22 cellular contexts compared by ENCODE assay signal in genomic region chr7:137791947-137792346, GRCh38. TPM values are rescaled to one million over a fixed set of nuclear protein-coding genes. Genes with fewer than 3 reads are reported as not detected.
DNase-seq lines count a peak whose midpoint lies in the region; ATAC-seq and TF ChIP-seq lines count a peak whose summit lies in the region.
"Had no signal": no experiment of that assay in that cellular context is flagged by ENCODE, and none has a peak within 500 bp of the region (broad histone marks: within the 10 kb centered on the region; RNA-seq: fewer than 3 reads in every experiment).

No MANE protein-coding gene starts in this region.

- no peaks in the 10 kb centered on the region for H3F3A ChIP-seq in SK-N-SH (replicated peaks; ENCODE audit: insufficient read depth)

- no peaks in the 10 kb centered on the region for H4K20me1 ChIP-seq in SK-N-SH (ENCODE audit: insufficient read depth)
- H4K20me1 ChIP-seq: BLaER1 had no signal

- H3K4me3 ChIP-seq in SK-N-SH (ENCODE audit: low read depth in 2 of 2, low read length in 1 of 2), result no peak overlapping the region
- no peak overlapping the region for H3K4me3 ChIP-seq in endodermal cell (ENCODE audit: low read length)
- no peak overlapping the region for H3K4me3 ChIP-seq in thyroid gland (replicated peaks in 1 of 3)
- H3K4me3 ChIP-seq: BLaER1, PC-9, SK-N-MC had no signal

- H3K4me1 ChIP-seq in SK-N-SH (ENCODE audit: control insufficient read depth in 1 of 2, insufficient read depth in 2 of 2, low read depth in 1 of 2, low read length in 1 of 2), result no peaks in the 10 kb centered on the region
- no peaks in the 10 kb centered on the region for H3K4me1 ChIP-seq in endodermal cell (ENCODE audit: control insufficient read depth, insufficient read depth, low read length)
- H3K4me1 ChIP-seq in thyroid gland, result peaks cover 13 to 24% of the 10 kb centered on the region in 2 donors
- H3K4me1 ChIP-seq: BLaER1 had no signal

- no peak for ATAC-seq in SK-N-SH treated with all-trans-retinoic acid at 6 μM for 48 hours
- ATAC-seq: T-cell had no signal

- H3K9ac ChIP-seq in SK-N-SH, result no peak overlapping the region
- H3K9ac ChIP-seq in endodermal cell (ENCODE audit: extremely low read depth, low read length, poor library complexity, severe bottlenecking), result no peak overlapping the region
- H3K9ac ChIP-seq: BLaER1 had no signal

- H3K27ac ChIP-seq in SK-N-SH (ENCODE audit: low read depth in 2 of 2, low read length in 1 of 2) (no peak overlapping the region), endodermal cell (ENCODE audit: low read depth, low read length) (no peak overlapping the region), thyroid gland (peak overlapping the region in 2 of 3 donors; percentile 67 to 76)
- H3K27ac ChIP-seq: 22Rv1, BLaER1, PC-9, RWPE1, SK-N-MC had no signal

- no peak for TF ChIP-seq POLR2A in thyroid gland (IDR thresholded peaks at IDR 0.05)

- H3K27me3 ChIP-seq in SK-N-SH (ENCODE audit: insufficient read depth) (no peaks in the 10 kb centered on the region), endodermal cell (ENCODE audit: control insufficient read depth, insufficient read depth, low read length, poor library complexity, severe bottlenecking) (no peaks in the 10 kb centered on the region), thyroid gland (no peaks in the 10 kb centered on the region)
- H3K27me3 ChIP-seq: BLaER1 had no signal

- H3K36me3 Mint-ChIP-seq in endodermal cell (ENCODE audit: low read depth), result no peaks in the 10 kb centered on the region
- no peaks in the 10 kb centered on the region for H3K36me3 Mint-ChIP-seq in immature natural killer cell
- H3K36me3 Mint-ChIP-seq: CD4-positive, alpha-beta memory T cell; T-cell had no signal

- H3K36me3 ChIP-seq in SK-N-SH (replicated peaks in 1 of 2; ENCODE audit: control insufficient read depth in 1 of 2, insufficient read depth in 2 of 2, low read length in 1 of 2) (peaks cover 0 to 3% of the 10 kb centered on the region in 2 experiments), endodermal cell (ENCODE audit: control insufficient read depth, insufficient read depth, low read length) (no peaks in the 10 kb centered on the region), thyroid gland (no peaks in the 10 kb centered on the region)
- H3K36me3 ChIP-seq: BLaER1 had no signal

- H3K4me2 ChIP-seq in SK-N-SH, result no peak overlapping the region
- H3K4me2 ChIP-seq: BLaER1, PC-9 had no signal

- H3K27ac Mint-ChIP-seq in endodermal cell, result no peak overlapping the region
- no peak overlapping the region for H3K27ac Mint-ChIP-seq in immature natural killer cell
- H3K27ac Mint-ChIP-seq: CD4-positive, alpha-beta memory T cell; HFFc6; T-cell had no signal

- DNase-seq in DMS53 (lab: John Stamatoyannopoulos, UW), result peak; percentile 10
- DNase-seq in DMS53 treated with DMSO at 0.1 percent for 48 hours (lab: John Stamatoyannopoulos, UW; ENCODE audit: unreplicated experiment), result no peak
- DNase-seq in SK-N-SH, result no peak
- DNase-seq in endodermal cell, result no peak
- DNase-seq in thyroid gland, result no peak
- DNase-seq in occipital lobe (lab: John Stamatoyannopoulos, UW), result no peak
- no peak for DNase-seq in immature natural killer cell
- DNase-seq: ACHN; CD4-positive, alpha-beta memory T cell; HFFc6; Kasumi-1; NCI-H1436 treated with DMSO at 0.1 percent for 48 hours; NCI-H2029 treated with DMSO at 0.1 percent for 48 hours; NCI-H510A treated with DMSO at 0.1 percent for 48 hours; PC-9; SHP77 treated with DMSO at 0.1 percent for 48 hours; T-cell had no signal

- intact Hi-C loops in thyroid gland (cut with DNase I), result no loop called here

- H3K27me3 Mint-ChIP-seq in endodermal cell (ENCODE audit: insufficient read depth) (no peaks in the 10 kb centered on the region), immature natural killer cell (ENCODE audit: low read depth in 3 of 3) (peaks cover 0 to 4% (median 4%) of the 10 kb centered on the region in 3 donors)

- H3K4me3 Mint-ChIP-seq in endodermal cell, result no peak overlapping the region
- H3K4me3 Mint-ChIP-seq in immature natural killer cell, result no peak overlapping the region
- H3K4me3 Mint-ChIP-seq: CD4-positive, alpha-beta memory T cell; HFFc6; T-cell had no signal

- peaks cover 10% of the 10 kb centered on the region; the same call in 1 of the 2 replicates for H3K79me2 ChIP-seq in SK-N-SH (ENCODE audit: insufficient read depth)

- POLR2A ChIA-PET in SK-N-SH (lab: Yijun Ruan, JAX), result no interaction called here

- 0 out of 2 replicates have a peak, but pooled peaks have one; percentile 22 for TF ChIP-seq RAD21 in SK-N-SH (IDR thresholded peaks at IDR 0.05; ENCODE audit: low read length)

- no peak for TF ChIP-seq CTCF in SK-N-SH (IDR thresholded peaks at IDR 0.05)
- peak; percentile 40 for TF ChIP-seq CTCF in endodermal cell (conservative IDR thresholded peaks at IDR 0.05)
- TF ChIP-seq CTCF in thyroid gland (IDR thresholded peaks at IDR 0.05), result peak in 1 of 6 experiments; percentile 11

- WGBS in SK-N-SH (ENCODE audit: low lambda C conversion rate), result 65% methylated on average over 2 of the region's 2 CpGs
- WGBS in endodermal cell (ENCODE audit: insufficient coverage in 1 of 2, insufficient read length in 1 of 2), 2 experiments, result 78 to 94% methylated on average over 2 of the region's 2 CpGs
- 65 to 77% methylated on average over 2 of the region's 2 CpGs for WGBS in thyroid gland, 2 donors

- no peaks in the 10 kb centered on the region for H3K4me1 Mint-ChIP-seq in endodermal cell
- H3K4me1 Mint-ChIP-seq in immature natural killer cell, result no peaks in the 10 kb centered on the region
- H3K4me1 Mint-ChIP-seq: CD4-positive, alpha-beta memory T cell; T-cell had no signal

- H3K9me2 ChIP-seq in SK-N-SH, result no peaks in the 10 kb centered on the region

- CTCF ChIA-PET in SK-N-SH (lab: Yijun Ruan, JAX), result interaction anchor here (1.2 to 1.8 kb wide), 3 partner anchors 12 to 29 kb away, joined by 3 to 4 read pairs (median 4); no protein-coding TSS in a partner anchor

- TF ChIP-seq EP300 in SK-N-SH (IDR thresholded peaks at IDR 0.05; ENCODE audit: borderline replicate concordance in 1 of 2, low read depth in 1 of 2, low read length in 1 of 2), result no peak

- no peak overlapping the region for H2AFZ ChIP-seq in SK-N-SH (ENCODE audit: low read depth)
- H2AFZ ChIP-seq: PC-9 had no signal

- H3K9me3 ChIP-seq in SK-N-SH (no peaks in the 10 kb centered on the region), endodermal cell (ENCODE audit: control insufficient read depth, low read length) (peaks cover 12% of the 10 kb centered on the region), thyroid gland (no peaks in the 10 kb centered on the region)

- peaks cover 25% of the 10 kb centered on the region for H3K9me3 Mint-ChIP-seq in endodermal cell
- peaks cover 0 to 6% (median 2%) of the 10 kb centered on the region in 6 donors for H3K9me3 Mint-ChIP-seq in immature natural killer cell

TF ChIP-seq in SK-N-SH, 30 proteins besides CTCF, POLR2A, EP300 and RAD21:
- no peak for TF ChIP-seq EZH2phosphoT487 (IDR thresholded peaks at IDR 0.05; ENCODE audit: borderline replicate concordance, low read depth)
- TF ChIP-seq SMC3 (IDR thresholded peaks at IDR 0.05; ENCODE audit: low read depth, low read length), result 0 out of 2 replicates have a peak, but pooled peaks have one; percentile 5

TF ChIP-seq in SK-N-SH treated with all-trans-retinoic acid at 6 μM for 48 hours, 23 proteins besides CTCF, POLR2A, EP300 and RAD21 (continues in another document):
- TF ChIP-seq RARB (CRISPR knock-in tag; IDR thresholded peaks at IDR 0.05) (no peak), TOX (CRISPR knock-in tag; IDR thresholded peaks at IDR 0.05; ENCODE audit: borderline replicate concordance) (no peak), TCF4 (CRISPR knock-in tag; IDR thresholded peaks at IDR 0.05; ENCODE audit: borderline replicate concordance) (no peak), ZNF70 (CRISPR knock-in tag; IDR thresholded peaks at IDR 0.05) (no peak), ZC3H10 (CRISPR knock-in tag; IDR thresholded peaks at IDR 0.05) (no peak), POU6F1 (CRISPR knock-in tag; IDR thresholded peaks at IDR 0.05; ENCODE audit: borderline replicate concordance, low read depth) (no peak), ARNTL (CRISPR knock-in tag; IDR thresholded peaks at IDR 0.05; ENCODE audit: borderline replicate concordance, low read depth) (no peak), PPARA (CRISPR knock-in tag; IDR thresholded peaks at IDR 0.05; ENCODE audit: borderline replicate concordance) (no peak)
- TF ChIP-seq, protein P1, sequence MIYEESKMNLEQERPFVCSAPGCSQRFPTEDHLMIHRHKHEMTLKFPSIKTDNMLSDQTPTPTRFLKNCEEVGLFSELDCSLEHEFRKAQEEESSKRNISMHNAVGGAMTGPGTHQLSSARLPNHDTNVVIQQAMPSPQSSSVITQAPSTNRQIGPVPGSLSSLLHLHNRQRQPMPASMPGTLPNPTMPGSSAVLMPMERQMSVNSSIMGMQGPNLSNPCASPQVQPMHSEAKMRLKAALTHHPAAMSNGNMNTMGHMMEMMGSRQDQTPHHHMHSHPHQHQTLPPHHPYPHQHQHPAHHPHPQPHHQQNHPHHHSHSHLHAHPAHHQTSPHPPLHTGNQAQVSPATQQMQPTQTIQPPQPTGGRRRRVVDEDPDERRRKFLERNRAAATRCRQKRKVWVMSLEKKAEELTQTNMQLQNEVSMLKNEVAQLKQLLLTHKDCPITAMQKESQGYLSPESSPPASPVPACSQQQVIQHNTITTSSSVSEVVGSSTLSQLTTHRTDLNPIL (CRISPR knock-in tag; IDR thresholded peaks at IDR 0.05; ENCODE audit: low read depth), result no peak

RNA-seq across cellular contexts. Expression of gene DGKI, which starts 54.8 kb away (rescaled TPM):
- 1.3 and 1.4 TPM in 2 replicates for polyA plus RNA-seq in SK-N-SH (2012; rRNA removed)
- 0.80 and 0.97 TPM in 2 replicates for polyA plus RNA-seq in SK-N-SH (2012; cell fraction: cytosol; rRNA removed)
- 2.6 and 4.5 TPM in 2 replicates for polyA plus RNA-seq in SK-N-SH (2012; cell fraction: nucleus; rRNA removed)
- under 1 TPM; 0.04 to 0.64 TPM for total RNA-seq in endodermal cell
- 1.6 TPM for polyA plus RNA-seq in endodermal cell (2013, experiment 1 of 2)
- polyA plus RNA-seq in endodermal cell (2013, experiment 2 of 2), result 0.66 TPM
- total RNA-seq in thyroid gland, result 10 to 100 TPM; 45.1 to 71.0 (median 48.7) TPM
- 202 TPM for total RNA-seq in occipital lobe
- not detected for polyA plus RNA-seq in immature natural killer cell
- total RNA-seq: T-cell had no signal
- polyA plus RNA-seq: CD4-positive, alpha-beta memory T cell had no signal

Comparison
In these comparisons a context has a peak if more than half of its experiments do, and no peak if none do; other contexts are left out.
1. H3K27ac ChIP-seq: peak in thyroid gland (2 of 3); none in SK-N-SH (0 of 2) and endodermal cell (single experiment).
2. RNA of gene DGKI, which starts 54.8 kb away (total RNA-seq): 202 TPM in occipital lobe (single experiment) and 45.1 to 71.0 TPM in thyroid gland; 0.04 to 0.64 TPM in endodermal cell; every median in the first group is over 10 times any median in the second.